ENCODE assay signal across 12 cellular contexts in the genomic region with DNA sequence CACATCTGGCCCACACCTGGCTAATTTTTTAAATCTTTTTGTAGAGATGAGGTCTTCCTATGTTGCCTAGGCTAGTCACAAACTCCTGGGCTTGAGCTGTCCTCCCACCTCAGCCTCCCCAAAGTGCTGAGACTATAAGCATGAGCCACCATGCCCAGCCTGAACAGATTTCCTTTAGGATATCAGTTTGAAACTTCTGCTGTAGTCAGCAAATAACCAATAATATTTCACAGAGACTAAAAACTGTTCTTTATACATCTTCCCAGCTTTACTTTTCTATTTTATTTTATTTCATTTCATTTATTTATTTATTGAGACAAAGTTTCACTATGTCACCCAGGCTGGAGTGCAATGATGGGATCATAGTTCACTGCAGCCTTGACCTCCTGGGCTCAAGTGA. TPM values are rescaled to one million over a fixed set of nuclear protein-coding genes. Genes with fewer than 3 reads are reported as not detected.
"Had no signal": no experiment of that assay in that cellular context is flagged by ENCODE, and none has a peak within 500 bp of the region (broad histone marks: within the 10 kb centered on the region; RNA-seq: fewer than 3 reads in every experiment).

No MANE protein-coding gene starts in this region.

- H3K4me3 ChIP-seq: GM23248, HAP-1 had no signal

- H2AFZ ChIP-seq: GM23248 had no signal

- H3K36me3 ChIP-seq: HAP-1 had no signal

- H3K4me1 ChIP-seq: HAP-1 had no signal

- H3K9ac ChIP-seq: GM23248 had no signal

- ATAC-seq: HCT116 had no signal

- H3K9me3 ChIP-seq: HAP-1 had no signal

- H3K27ac ChIP-seq: GM23248, HL-60 had no signal

- DNase-seq: GM23248, GOT3, H7, HFFc6, Kasumi-1, KG1 had no signal

RNA-seq across cellular contexts. Expression of a gene that starts 29.9 kb away (rescaled TPM):
- total RNA-seq: GM23248, H4, HFFc6, HT1080 had no signal
- polyA plus RNA-seq: GM23248, IgD-negative memory B cell had no signal
